8 cellular contexts compared by ENCODE assay signal in the genomic region with DNA sequence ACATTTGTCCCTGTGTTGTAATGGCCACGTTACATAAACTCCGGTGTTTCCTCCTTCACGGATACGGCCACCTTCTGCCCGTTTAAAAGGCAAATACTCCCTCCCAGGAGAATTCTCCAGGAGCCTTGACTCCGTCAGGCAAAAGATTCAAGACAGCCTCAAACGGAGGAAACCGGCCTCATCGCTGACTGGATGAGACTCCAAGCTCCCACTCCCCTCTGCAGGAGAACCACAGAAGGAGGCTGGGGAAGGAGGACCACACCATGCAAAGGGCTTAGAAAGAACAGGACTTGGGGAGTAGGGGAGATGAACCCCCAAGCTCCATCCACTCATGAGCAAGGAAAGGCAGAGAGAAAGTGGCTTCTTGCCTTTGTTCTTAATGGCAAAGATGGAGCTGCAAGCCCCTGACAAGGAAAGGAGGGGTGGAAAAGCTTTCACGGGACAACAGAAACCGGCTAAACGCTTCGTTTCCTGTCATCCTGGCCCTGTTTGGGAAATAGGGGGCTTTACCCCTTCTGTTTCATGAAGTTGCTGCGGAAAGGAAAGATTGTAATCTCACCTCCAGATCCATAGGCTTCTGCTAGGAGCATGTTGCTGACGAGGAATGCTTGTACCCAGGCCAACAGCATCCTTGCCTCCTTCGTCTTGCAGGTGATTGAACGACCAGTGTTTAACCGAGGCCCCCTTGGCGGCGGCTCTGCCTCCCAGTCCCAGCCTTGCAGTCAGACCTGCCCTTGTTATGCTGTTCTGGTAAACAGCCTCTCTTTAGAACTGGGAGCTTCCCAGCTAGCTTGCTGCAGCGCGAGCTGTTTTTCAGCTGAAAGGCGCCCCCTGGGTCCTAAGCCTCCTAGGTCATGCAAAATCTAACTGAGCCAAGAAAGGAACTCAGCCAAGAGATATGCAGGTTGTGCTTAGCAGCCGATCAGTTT. TPM values are rescaled to one million over a fixed set of nuclear protein-coding genes. Genes with fewer than 3 reads are reported as not detected.
A peak's percentile ranks its signal among the peaks of the same experiment; 100 is the strongest.
DNase-seq lines count a peak whose midpoint lies in the region; ATAC-seq and TF ChIP-seq lines count a peak whose summit lies in the region.

A gene with protein sequence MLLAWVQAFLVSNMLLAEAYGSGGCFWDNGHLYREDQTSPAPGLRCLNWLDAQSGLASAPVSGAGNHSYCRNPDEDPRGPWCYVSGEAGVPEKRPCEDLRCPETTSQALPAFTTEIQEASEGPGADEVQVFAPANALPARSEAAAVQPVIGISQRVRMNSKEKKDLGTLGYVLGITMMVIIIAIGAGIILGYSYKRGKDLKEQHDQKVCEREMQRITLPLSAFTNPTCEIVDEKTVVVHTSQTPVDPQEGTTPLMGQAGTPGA (minus strand): TSS at position 773 of the 929 bp plus-strand sequence. CDS start 144 bp downstream, at position 629.

- intact Hi-C loops in CD14-positive monocyte (cut with micrococcal nuclease) = loop anchor here in 1 of 2 donors (5.0 kb wide), 3 partner anchors 60 to 325 kb away; a partner anchor contains a TSS
- intact Hi-C loops in activated B cell treated with CpG ODN at 0.5 μM for 24 hours (cut with micrococcal nuclease) = loop anchor here (1.0 to 5.0 kb wide), 12 partner anchors 19 to 1025 kb away; a partner anchor contains a TSS

- CTCF ChIA-PET in activated B cell treated with CpG ODN at 0.5 μM for 24 hours (lab: Charles Lee) = interaction anchor here (0.8 to 3.8 kb wide), 9 partner anchors 10 to 372 kb away, joined by 3 to 44 read pairs (median 4); a partner anchor contains a TSS

- H3K36me3 Mint-ChIP-seq in CD14-positive monocyte (peaks cover 14 to 20% of the 10 kb centered on the region in 2 donors), activated B cell treated with CpG ODN at 0.5 μM for 24 hours (ENCODE audit: low read depth) (peaks cover 21% of the 10 kb centered on the region)

- peak within 1 kb of the TSS; percentile 96 for H3K4me2 ChIP-seq in skeletal muscle satellite cell (ENCODE audit: low read length)

- H3K4me3 ChIP-seq in cardiac fibroblast (replicated peaks in 1 of 2; ENCODE audit: low read depth in 2 of 2, low read length in 2 of 2) (peak within 1 kb of the TSS; percentile 69 to 85), skeletal muscle satellite cell (ENCODE audit: low read length) (peak within 1 kb of the TSS; percentile 81)

- H3K27ac Mint-ChIP-seq in CD14-positive monocyte (peak within 1 kb of the TSS; percentile 91 to 99 (median 93)), activated B cell treated with CpG ODN at 0.5 μM for 24 hours (peak within 1 kb of the TSS; percentile 92)

- no peaks in the 10 kb centered on the region for H3K27me3 ChIP-seq in skeletal muscle satellite cell (ENCODE audit: control insufficient read depth, insufficient read depth, low read length)

- no peaks in the 10 kb centered on the region for H3K9me3 ChIP-seq in skeletal muscle satellite cell (replicated peaks; ENCODE audit: low read length)

- H3K9ac ChIP-seq in skeletal muscle satellite cell (ENCODE audit: low read depth, low read length) = peak within 1 kb of the TSS; percentile 79

- peak within 1 kb of the TSS; percentile 92 to 98 for H3K4me3 Mint-ChIP-seq in CD14-positive monocyte
- H3K4me3 Mint-ChIP-seq in activated B cell treated with CpG ODN at 0.5 μM for 24 hours = peak within 1 kb of the TSS; percentile 92

- no peaks in the 10 kb centered on the region for H3K36me3 ChIP-seq in skeletal muscle satellite cell (ENCODE audit: insufficient read depth, low read length)

- H3K27me3 Mint-ChIP-seq in CD14-positive monocyte (ENCODE audit: low read depth in 3 of 3) (peaks cover 0 to 5% (median 3%) of the 10 kb centered on the region in 3 donors), activated B cell treated with CpG ODN at 0.5 μM for 24 hours (no peaks in the 10 kb centered on the region)

- peak; percentile 32 for ATAC-seq in activated B cell treated with CpG ODN at 0.5 μM for 24 hours (ENCODE audit: low read depth)
- ATAC-seq in GM18517 (IDR thresholded peaks at IDR 0.05; ENCODE audit: unreplicated experiment) = no peak

- DNase-seq in CD14-positive monocyte (ENCODE audit: low spot score) (peak; percentile 77), HCEC 1CT (peak; percentile 88), NCI-H2227 treated with DMSO at 0.1 percent for 48 hours (lab: John Stamatoyannopoulos, UW) (peak; percentile 28), activated B cell treated with CpG ODN at 0.5 μM for 24 hours (peak; percentile 63), cardiac fibroblast (ENCODE audit: low read depth in 2 of 2) (peak; percentile 89 to 93), iPS-NIHi11 (ENCODE audit: low spot score) (peak; percentile 77)

- peaks cover 33% of the 10 kb centered on the region for H3K4me1 ChIP-seq in skeletal muscle satellite cell (ENCODE audit: control insufficient read depth, insufficient read depth, low read length)

- H3K9me3 Mint-ChIP-seq in CD14-positive monocyte (peaks cover 0 to 1% (median 0%) of the 10 kb centered on the region in 7 donors), activated B cell treated with CpG ODN at 0.5 μM for 24 hours (no peaks in the 10 kb centered on the region)

- TF ChIP-seq CTCF in CD14-positive monocyte (IDR thresholded peaks at IDR 0.05) = peak; percentile 66
- no peak for TF ChIP-seq CTCF in activated B cell treated with CpG ODN at 0.5 μM for 24 hours (IDR thresholded peaks at IDR 0.05)
- TF ChIP-seq CTCF in cardiac fibroblast (IDR thresholded peaks at IDR 0.05; ENCODE audit: low read depth, low read length) = peak; percentile 35

- POLR2A ChIA-PET in activated B cell treated with CpG ODN at 0.5 μM for 24 hours (lab: Charles Lee) = interaction anchor here (0.5 to 4.7 kb wide), 19 partner anchors 9 to 462 kb away, joined by 3 to 68 read pairs (median 5); a partner anchor contains a TSS

- H3K4me1 Mint-ChIP-seq in CD14-positive monocyte = peaks cover 73% of the 10 kb centered on the region
- peaks cover 80% of the 10 kb centered on the region for H3K4me1 Mint-ChIP-seq in activated B cell treated with CpG ODN at 0.5 μM for 24 hours

RNA-seq across cellular contexts. Expression of the gene that starts here (rescaled TPM):
- 10 to 100 TPM; 21.8 to 21.9 TPM for polyA plus RNA-seq in CD14-positive monocyte
- 20.3 and 21.0 TPM in 2 replicates for total RNA-seq in activated B cell treated with CpG ODN at 0.5 μM for 24 hours
- 4.4 and 6.6 TPM in 2 replicates for total RNA-seq in skeletal muscle satellite cell (2012; rRNA removed)

Comparison
In these comparisons a context has a peak if more than half of its experiments do, and no peak if none do; other contexts are left out.
1. DNase-seq: peak in every context shown above with its lines; median percentile 91 in cardiac fibroblast; 88 in HCEC 1CT; 77 in CD14-positive monocyte; 77 in iPS-NIHi11; 63 in activated B cell treated with CpG ODN at 0.5 μM for 24 hours; 28 in NCI-H2227 treated with DMSO at 0.1 percent for 48 hours.